ENCODE assay signal across 23 cellular contexts in genomic region chr17:13962716-13963115, GRCh38.
"Had no signal": no experiment of that assay in that cellular context is flagged by ENCODE, and none has a peak within 500 bp of the region (broad histone marks: within the 10 kb centered on the region; RNA-seq: fewer than 3 reads in every experiment).

No MANE protein-coding gene starts in this region.

- H3K4me2 ChIP-seq: hepatocyte, neural progenitor cell had no signal

- H3K4me3 Mint-ChIP-seq: activated naive CD8-positive, alpha-beta T cell; mesothelial cell of epicardium; naive thymus-derived CD8-positive, alpha-beta T cell; neural progenitor cell; stimulated activated naive B cell treated with anti-CD40 and anti-IgM and Interleukin-4, amounts not matched to agents 10 μg/mL and 1 μg/mL and 100 μg/mL, for 72 hours had no signal

- DNase-seq: activated CD4-positive, alpha-beta T cell treated with anti-CD3 and anti-CD28 coated beads, Interleukin-2, amount 50 U/mL, for 48 hours; activated gamma-delta T cell treated with Interleukin-2 at 50 U/mL for 16 hours; amniotic stem cell; cerebellar nuclear complex; glutamatergic neuron; kidney glomerular epithelial cell; left ventricle myocardium inferior; naive thymus-derived CD8-positive, alpha-beta T cell; retina; sigmoid colon; stimulated activated CD4-positive, alpha-beta T cell treated with anti-CD3 and anti-CD28 coated beads, Interleukin-2, amount 100 ng/mL, for 48 hours; stimulated activated CD8-positive, alpha-beta memory T cell treated with anti-CD3 and anti-CD28 coated beads, Interleukin-4, amount 100 ng/mL, for 48 hours; stimulated activated naive B cell treated with anti-CD40 and anti-IgM and Interleukin-4, amounts not matched to agents 10 μg/mL and 1 μg/mL and 100 μg/mL, for 72 hours; T1000; transverse colon; uterus had no signal

- H3K4me1 ChIP-seq: left ventricle myocardium inferior, neural progenitor cell, sigmoid colon, transverse colon, uterus had no signal

- H3K27me3 Mint-ChIP-seq: activated naive CD8-positive, alpha-beta T cell; naive thymus-derived CD8-positive, alpha-beta T cell; stimulated activated naive B cell treated with anti-CD40 and anti-IgM and Interleukin-4, amounts not matched to agents 10 μg/mL and 1 μg/mL and 100 μg/mL, for 72 hours had no signal

- H3K36me3 Mint-ChIP-seq: neural progenitor cell; stimulated activated naive B cell treated with anti-CD40 and anti-IgM and Interleukin-4, amounts not matched to agents 10 μg/mL and 1 μg/mL and 100 μg/mL, for 72 hours had no signal

- FAIRE-seq: frontal cortex had no signal

- H3K4me3 ChIP-seq: coronary artery, esophagus muscularis mucosa, hepatocyte, left ventricle myocardium inferior, neural progenitor cell, sigmoid colon, transverse colon, uterus had no signal

- H3K9me3 ChIP-seq: esophagus muscularis mucosa, left ventricle myocardium inferior, sigmoid colon, transverse colon, uterus had no signal

- H3K27ac Mint-ChIP-seq: activated naive CD8-positive, alpha-beta T cell; mesothelial cell of epicardium; naive thymus-derived CD8-positive, alpha-beta T cell; neural progenitor cell; stimulated activated naive B cell treated with anti-CD40 and anti-IgM and Interleukin-4, amounts not matched to agents 10 μg/mL and 1 μg/mL and 100 μg/mL, for 72 hours had no signal

- H3K9me3 Mint-ChIP-seq: neural progenitor cell had no signal

- H3K27ac ChIP-seq: coronary artery, esophagus muscularis mucosa, hepatocyte, left ventricle myocardium inferior, neural progenitor cell, sigmoid colon, transverse colon, uterus had no signal

- ATAC-seq: naive thymus-derived CD8-positive, alpha-beta T cell; stimulated activated naive B cell treated with anti-CD40 and anti-IgM and Interleukin-4, amounts not matched to agents 10 μg/mL and 1 μg/mL and 100 μg/mL, for 72 hours had no signal

- H3K4me1 Mint-ChIP-seq: neural progenitor cell had no signal
